ENCODE assay signal across 17 cellular contexts in the genomic region with DNA sequence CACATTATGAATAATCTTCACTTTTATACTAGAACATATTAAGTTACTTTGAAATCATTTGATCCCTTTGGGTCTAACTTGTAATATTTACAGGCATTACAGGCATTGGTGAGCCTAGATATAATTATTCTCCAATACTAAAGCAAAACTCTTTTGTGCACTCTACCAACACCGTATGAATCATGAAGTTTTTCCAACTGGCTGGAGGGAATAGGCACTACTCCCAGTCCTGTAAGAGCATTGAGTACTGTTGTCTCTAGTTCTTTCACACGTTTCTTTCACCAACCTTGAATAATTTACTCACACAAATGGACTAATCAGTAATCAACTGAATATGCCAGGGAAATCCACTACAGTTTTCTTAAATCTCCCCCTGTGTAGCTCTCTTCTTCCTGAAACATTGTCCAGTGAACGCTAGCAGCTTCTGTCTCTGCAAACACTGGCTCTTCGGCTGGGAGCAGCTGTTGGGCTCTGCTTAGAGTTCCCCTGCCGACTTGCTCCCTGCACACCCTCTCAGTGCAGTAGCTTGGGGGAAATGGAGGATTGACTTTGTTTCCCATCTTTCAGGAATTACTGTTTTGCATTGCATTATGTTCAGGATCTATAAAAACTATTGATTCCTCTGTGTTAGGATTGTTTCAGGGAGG.
DNase-seq lines count a peak whose midpoint lies in the region; ATAC-seq, FAIRE-seq and TF ChIP-seq lines count a peak whose summit lies in the region.
"Had no signal": no experiment of that assay in that cellular context is flagged by ENCODE, and none has a peak within 500 bp of the region (broad histone marks: within the 10 kb centered on the region; RNA-seq: fewer than 3 reads in every experiment).

No MANE protein-coding gene starts in this region.

- TF ChIP-seq POLR2A in A549 (IDR thresholded peaks at IDR 0.05; ENCODE audit: low read length) = no peak

- H3K9me3 Mint-ChIP-seq in H9 (no peaks in the 10 kb centered on the region; a peak in 1 of 5 replicates), brain (peaks cover 0 to 11% (median 2%) of the 10 kb centered on the region in 5 experiments)
- H3K9me3 Mint-ChIP-seq in activated CD4-positive, alpha-beta T cell treated with anti-CD3 and anti-CD28 coated beads, Interleukin-2, amount 10 ng/mL, durations not matched to agents 24 days and 14 days = no peaks in the 10 kb centered on the region
- H3K9me3 Mint-ChIP-seq: activated CD4-positive, alpha-beta memory T cell treated with anti-CD3 and anti-CD28 coated beads for 36 hours; stimulated activated memory B cell treated with anti-CD40 and anti-IgM and Interleukin-4, amounts not matched to agents 10 μg/mL and 1 μg/mL and 100 μg/mL, for 72 hours; T-helper 2 cell treated with Interferon-gamma antibody and Interleukin-4, amounts not matched to agents 5 μg/mL and 100 μg/mL, for 36 hours had no signal

- intact Hi-C loops in activated CD4-positive, alpha-beta T cell treated with anti-CD3 and anti-CD28 coated beads, Interleukin-2, amount 10 ng/mL, durations not matched to agents 24 days and 14 days (cut with micrococcal nuclease) = no loop called here

- ATAC-seq in A549 (peak; percentile 59 to 78; a peak in 5 of 6 replicates), HG02798 (IDR thresholded peaks at IDR 0.05; ENCODE audit: poor library complexity, unreplicated experiment) (no peak)
- ATAC-seq: PC-3; stimulated activated memory B cell treated with anti-CD40 and anti-IgM and Interleukin-4, amounts not matched to agents 10 μg/mL and 1 μg/mL and 100 μg/mL, for 72 hours had no signal

- 29% methylated on average over 5 of the region's 5 CpGs for WGBS in A549 (ENCODE audit: missing lambda C conversion rate)
- no CpG with 5 or more reads among the region's 5 CpGs for WGBS in H9 (ENCODE audit: extremely low coverage, insufficient read length, low lambda C conversion rate)

- H3T11ph ChIP-seq in H9 (ENCODE audit: low read length) = no peak overlapping the region

- H2AK5ac ChIP-seq in H9 (ENCODE audit: insufficient read length, low read length) = no peak overlapping the region

- no peak overlapping the region for H2BK20ac ChIP-seq in H9 (ENCODE audit: low read depth, low read length, poor library complexity, severe bottlenecking)

- H4K91ac ChIP-seq in H9 (ENCODE audit: insufficient read length, low read depth, low read length) = no peak overlapping the region

- H3K14ac ChIP-seq in H9 (ENCODE audit: insufficient read depth, low read length) = no peak overlapping the region

- peaks cover 4% of the 10 kb centered on the region; the same call in 1 of the 3 replicates for H3K4me1 ChIP-seq in A549
- H3K4me1 ChIP-seq in H9 (ENCODE audit: insufficient read depth, low read length) = no peaks in the 10 kb centered on the region
- H3K4me1 ChIP-seq in keratinocyte (ENCODE audit: control insufficient read depth, extremely low read depth, insufficient read depth, low read length) = no peaks in the 10 kb centered on the region
- H3K4me1 ChIP-seq: colonic mucosa had no signal

- FAIRE-seq in A549 (lab: Jason Lieb, UNC) (no peak), keratinocyte (lab: Jason Lieb, UNC) (no peak)

- H4K8ac ChIP-seq in H9 (replicated peaks; ENCODE audit: insufficient read length, low read depth, low read length) = no peak overlapping the region

- H3K27ac ChIP-seq in A549 (peak overlapping the region; percentile 72 to 76), H9 (ENCODE audit: insufficient read length, low read depth, low read length) (no peak overlapping the region), keratinocyte (ENCODE audit: control insufficient read depth, insufficient read depth, low read length) (no peak overlapping the region)
- H3K27ac ChIP-seq: C4-2B, colonic mucosa had no signal

- no peak overlapping the region for H3K27ac Mint-ChIP-seq in H9
- H3K27ac Mint-ChIP-seq in brain = peak overlapping the region in 4 of 5 experiments; percentile 0 to 86 (median 26)
- H3K27ac Mint-ChIP-seq in activated CD4-positive, alpha-beta T cell treated with anti-CD3 and anti-CD28 coated beads, Interleukin-2, amount 10 ng/mL, durations not matched to agents 24 days and 14 days = no peak overlapping the region
- H3K27ac Mint-ChIP-seq: activated CD4-positive, alpha-beta memory T cell treated with anti-CD3 and anti-CD28 coated beads for 36 hours; stimulated activated memory B cell treated with anti-CD40 and anti-IgM and Interleukin-4, amounts not matched to agents 10 μg/mL and 1 μg/mL and 100 μg/mL, for 72 hours; T-helper 2 cell treated with Interferon-gamma antibody and Interleukin-4, amounts not matched to agents 5 μg/mL and 100 μg/mL, for 36 hours had no signal

- H3K9ac ChIP-seq in H9 (ENCODE audit: extremely low read depth, insufficient read length, low read length) (peak overlapping the region; percentile 14), keratinocyte (ENCODE audit: control insufficient read depth, extremely low read depth, insufficient read depth, low read length) (no peak overlapping the region)

- no peak overlapping the region for H2BK12ac ChIP-seq in H9 (ENCODE audit: insufficient read length, low read depth, low read length)

- H3K4me3 ChIP-seq in A549 (no peak overlapping the region), keratinocyte (ENCODE audit: control insufficient read depth in 2 of 3, extremely low read depth in 1 of 3, insufficient read depth in 2 of 3, low read depth in 1 of 3, low read length in 3 of 3) (no peak overlapping the region)
- H3K4me3 ChIP-seq: colonic mucosa had no signal

- H3K56ac ChIP-seq in H9 (ENCODE audit: insufficient read length, low read depth, low read length) = no peak overlapping the region

- H2AFZ ChIP-seq in H9 (ENCODE audit: low read length) (no peak overlapping the region), keratinocyte (ENCODE audit: control insufficient read depth, low read length) (peak overlapping the region; percentile 77)

- H4K5ac ChIP-seq in H9 (ENCODE audit: insufficient read length, low read depth, low read length) = no peak overlapping the region

- H3K4me2 ChIP-seq in A549 = peak overlapping the region; percentile 80
- no peak overlapping the region for H3K4me2 ChIP-seq in H9 (ENCODE audit: insufficient read depth, insufficient read length, low read length)
- H3K4me2 ChIP-seq in keratinocyte (ENCODE audit: control insufficient read depth, extremely low read depth, insufficient read depth, low read depth, low read length) = no peak overlapping the region

- H3K27me3 ChIP-seq in H9 (ENCODE audit: insufficient read depth, low read length) (no peaks in the 10 kb centered on the region), keratinocyte (ENCODE audit: control insufficient read depth, extremely low read depth, insufficient read depth, low read length) (no peaks in the 10 kb centered on the region)
- H3K27me3 ChIP-seq: colonic mucosa had no signal

- no peaks in the 10 kb centered on the region for H3K9me3 ChIP-seq in A549
- H3K9me3 ChIP-seq in H9 (ENCODE audit: control insufficient read depth, low read depth, low read length) = no peaks in the 10 kb centered on the region
- H3K9me3 ChIP-seq in keratinocyte (ENCODE audit: control insufficient read depth, low read depth, low read length) = no peaks in the 10 kb centered on the region
- H3K9me3 ChIP-seq: colonic mucosa had no signal

- H2BK5ac ChIP-seq in H9 (ENCODE audit: insufficient read length, low read length) = no peak overlapping the region

- no peak overlapping the region for H2BK15ac ChIP-seq in H9 (ENCODE audit: low read depth, low read length)

- H3K79me2 ChIP-seq in H9 (ENCODE audit: insufficient read depth, low read length) (no peaks in the 10 kb centered on the region), keratinocyte (ENCODE audit: control insufficient read depth, insufficient read depth, low read length) (no peaks in the 10 kb centered on the region)

- no peak overlapping the region for H3K4ac ChIP-seq in H9 (ENCODE audit: low read depth, low read length)

- no peaks in the 10 kb centered on the region for H3K79me1 ChIP-seq in H9 (ENCODE audit: insufficient read depth, low read depth, low read length, poor library complexity, severe bottlenecking)

- TF ChIP-seq CTCF in A549 (IDR thresholded peaks at IDR 0.05) = no peak
- no peak for TF ChIP-seq CTCF in H9 (conservative IDR thresholded peaks at IDR 0.05)
- TF ChIP-seq CTCF in brain (conservative IDR thresholded peaks at IDR 0.05) = no peak
- TF ChIP-seq CTCF in keratinocyte (optimal IDR thresholded peaks at IDR 0.05 in 1 of 3, IDR thresholded peaks at IDR 0.05 in 1 of 3, conservative IDR thresholded peaks at IDR 0.05 in 1 of 3; ENCODE audit: extremely low read depth in 1 of 3, insufficient read depth in 2 of 3, low read length in 3 of 3) = no peak

- no peaks in the 10 kb centered on the region for H3K9me1 ChIP-seq in keratinocyte (ENCODE audit: control insufficient read depth, extremely low read depth, insufficient read depth, low read length)

- H3K4me3 Mint-ChIP-seq in H9 (no peak overlapping the region), brain (peak overlapping the region in 4 of 5 experiments; percentile 5 to 52 (median 34))
- no peak overlapping the region for H3K4me3 Mint-ChIP-seq in activated CD4-positive, alpha-beta T cell treated with anti-CD3 and anti-CD28 coated beads, Interleukin-2, amount 10 ng/mL, durations not matched to agents 24 days and 14 days
- H3K4me3 Mint-ChIP-seq: activated CD4-positive, alpha-beta memory T cell treated with anti-CD3 and anti-CD28 coated beads for 36 hours; stimulated activated memory B cell treated with anti-CD40 and anti-IgM and Interleukin-4, amounts not matched to agents 10 μg/mL and 1 μg/mL and 100 μg/mL, for 72 hours; T-helper 2 cell treated with Interferon-gamma antibody and Interleukin-4, amounts not matched to agents 5 μg/mL and 100 μg/mL, for 36 hours had no signal

- POLR2A ChIA-PET in A549 (lab: Yijun Ruan, JAX) = no interaction called here

- DNase-seq in A549 (ENCODE audit: low read depth in 1 of 2, low spot score in 1 of 2) (peak in 1 of 2 experiments; percentile 9), H9 (no peak), keratinocyte (ENCODE audit: low read depth, low spot score) (no peak), activated gamma-delta T cell treated with Interleukin-2 at 50 U/mL for 16 hours (no peak), C1 segment of cervical spinal cord (lab: John Stamatoyannopoulos, UW) (no peak)
- no peak for DNase-seq in activated CD4-positive, alpha-beta T cell treated with anti-CD3 and anti-CD28 coated beads, Interleukin-2, amount 10 ng/mL, durations not matched to agents 24 days and 14 days
- DNase-seq: activated CD4-positive, alpha-beta memory T cell treated with anti-CD3 and anti-CD28 coated beads for 36 hours; activated naive CD4-positive, alpha-beta T cell; colonic mucosa; NCI-H1436; PC-3; stimulated activated CD4-positive, alpha-beta T cell treated with anti-CD3 and anti-CD28 coated beads, Interleukin-1b, Interleukin-23, amount 100 ng/mL, for 48 hours had no signal

- CTCF ChIA-PET in A549 (lab: Yijun Ruan, JAX) = no interaction called here

- H3K23ac ChIP-seq in H9 (ENCODE audit: insufficient read length, low read depth, low read length) = no peak overlapping the region

- no peak overlapping the region for H3K18ac ChIP-seq in H9 (ENCODE audit: insufficient read length, low read depth, low read length)

- H2BK120ac ChIP-seq in H9 (ENCODE audit: low read depth, low read length, poor library complexity, severe bottlenecking) = no peak overlapping the region

- H3K27me3 Mint-ChIP-seq in H9 (ENCODE audit: low read depth) (no peaks in the 10 kb centered on the region), brain (no peaks in the 10 kb centered on the region)
- H3K27me3 Mint-ChIP-seq in activated CD4-positive, alpha-beta T cell treated with anti-CD3 and anti-CD28 coated beads, Interleukin-2, amount 10 ng/mL, durations not matched to agents 24 days and 14 days = no peaks in the 10 kb centered on the region
- H3K27me3 Mint-ChIP-seq: activated CD4-positive, alpha-beta memory T cell treated with anti-CD3 and anti-CD28 coated beads for 36 hours; stimulated activated memory B cell treated with anti-CD40 and anti-IgM and Interleukin-4, amounts not matched to agents 10 μg/mL and 1 μg/mL and 100 μg/mL, for 72 hours had no signal

- no peaks in the 10 kb centered on the region for H3K36me3 ChIP-seq in keratinocyte (ENCODE audit: control insufficient read depth in 2 of 2, extremely low read depth in 1 of 2, insufficient read depth in 2 of 2, low read length in 2 of 2)
- H3K36me3 ChIP-seq: colonic mucosa had no signal

- H4K20me1 ChIP-seq in H9 (ENCODE audit: control insufficient read depth, insufficient read depth, insufficient read length) (no peaks in the 10 kb centered on the region), keratinocyte (ENCODE audit: control insufficient read depth, extremely low read depth, insufficient read depth, low read length) (no peaks in the 10 kb centered on the region)

- no peak for TF ChIP-seq EP300 in A549 (IDR thresholded peaks at IDR 0.05)

- no peaks in the 10 kb centered on the region for H3K23me2 ChIP-seq in H9 (ENCODE audit: insufficient read length, low read depth, low read length, poor library complexity, severe bottlenecking)

- dilution Hi-C loops in keratinocyte (cut with MboI; ENCODE audit: extremely low pct_ligation_motif_present, low sequenced_read_pairs) = no loop called here

- no peaks in the 10 kb centered on the region; a peak in 1 of 7 replicates for H3K36me3 Mint-ChIP-seq in H9 (ENCODE audit: insufficient read depth in 1 of 3, low read depth in 3 of 3)
- H3K36me3 Mint-ChIP-seq in brain = no peaks in the 10 kb centered on the region
- H3K36me3 Mint-ChIP-seq in activated CD4-positive, alpha-beta T cell treated with anti-CD3 and anti-CD28 coated beads, Interleukin-2, amount 10 ng/mL, durations not matched to agents 24 days and 14 days (ENCODE audit: low read depth) = no peaks in the 10 kb centered on the region
- H3K36me3 Mint-ChIP-seq: activated CD4-positive, alpha-beta memory T cell treated with anti-CD3 and anti-CD28 coated beads for 36 hours; stimulated activated memory B cell treated with anti-CD40 and anti-IgM and Interleukin-4, amounts not matched to agents 10 μg/mL and 1 μg/mL and 100 μg/mL, for 72 hours had no signal

- H3K4me1 Mint-ChIP-seq in H9 = peaks cover 0 to 2% of the 10 kb centered on the region in 2 experiments; a peak in 1 of 4 replicates
- peaks cover 9% of the 10 kb centered on the region for H3K4me1 Mint-ChIP-seq in brain
- H3K4me1 Mint-ChIP-seq in activated CD4-positive, alpha-beta T cell treated with anti-CD3 and anti-CD28 coated beads, Interleukin-2, amount 10 ng/mL, durations not matched to agents 24 days and 14 days = no peaks in the 10 kb centered on the region
- H3K4me1 Mint-ChIP-seq: stimulated activated memory B cell treated with anti-CD40 and anti-IgM and Interleukin-4, amounts not matched to agents 10 μg/mL and 1 μg/mL and 100 μg/mL, for 72 hours had no signal

- TF ChIP-seq RAD21 in A549 (conservative IDR thresholded peaks at IDR 0.05 in 1 of 2, IDR thresholded peaks at IDR 0.05 in 1 of 2) = no peak

Comparison
In these comparisons a context has a peak if more than half of its experiments do, and no peak if none do; other contexts are left out.
1. H3K27ac ChIP-seq: peak in A549 (2 of 2); none in H9 (single experiment) and keratinocyte (single experiment).
2. H3K27ac Mint-ChIP-seq: peak in brain (4 of 5); none in H9 (0 of 3) and activated CD4-positive, alpha-beta T cell treated with anti-CD3 and anti-CD28 coated beads, Interleukin-2, amount 10 ng/mL, durations not matched to agents 24 days and 14 days (single experiment).
3. H3K4me3 Mint-ChIP-seq: peak in brain (4 of 5); none in H9 (0 of 2) and activated CD4-positive, alpha-beta T cell treated with anti-CD3 and anti-CD28 coated beads, Interleukin-2, amount 10 ng/mL, durations not matched to agents 24 days and 14 days (single experiment).